Comparison of ENCODE assay signal across 26 cellular contexts in genomic region chr14:24414732-24415420, GRCh38. TPM values are rescaled to one million over a fixed set of nuclear protein-coding genes. Genes with fewer than 3 reads are reported as not detected.
"Had no signal": no experiment of that assay in that cellular context is flagged by ENCODE, and none has a peak within 500 bp of the region (broad histone marks: within the 10 kb centered on the region; RNA-seq: fewer than 3 reads in every experiment).

No MANE protein-coding gene starts in this region.

- DNase-seq: activated CD4-positive, alpha-beta memory T cell treated with anti-CD3 and anti-CD28 coated beads for 36 hours; activated CD4-positive, alpha-beta T cell treated with anti-CD3 and anti-CD28 coated beads for 36 hours; activated CD4-positive, alpha-beta T cell treated with anti-CD3 and anti-CD28 coated beads, Interleukin-2, amount 10 ng/mL, durations not matched to agents 24 days and 14 days; activated CD4-positive, CD25-positive, alpha-beta regulatory T cell; activated CD4-positive, CD25-positive, alpha-beta regulatory T cell treated with anti-CD3 and anti-CD28 coated beads, Interleukin-2, amount 50 U/mL, for 72 hours; activated CD8-positive, alpha-beta memory T cell treated with anti-CD3 and anti-CD28 coated beads, Interleukin-2, amount 10 ng/mL, durations not matched to agents 7 days and 5 days; activated CD8-positive, alpha-beta memory T cell treated with anti-CD3 and anti-CD28 coated beads, Interleukin-2, amount 50 U/mL, for 4 hours; activated CD8-positive, alpha-beta T cell treated with anti-CD3 and anti-CD28 coated beads, Interleukin-2, amount 10 ng/mL, durations not matched to agents 7 days and 5 days; activated gamma-delta T cell; activated naive CD4-positive, alpha-beta T cell; activated naive CD4-positive, alpha-beta T cell treated with anti-CD3 and anti-CD28 coated beads, Interleukin-2, amount 10 ng/mL, durations not matched to agents 7 days and 5 days; activated naive CD8-positive, alpha-beta T cell treated with anti-CD3 and anti-CD28 coated beads, Interleukin-2, amount 10 ng/mL, durations not matched to agents 7 days and 5 days; activated T-cell treated with anti-CD3 and anti-CD28 coated beads, Interleukin-2, amount 50 U/mL, for 1 hour; activated T-cell treated with anti-CD3 and anti-CD28 coated beads, Interleukin-2, amount 50 U/mL, for 48 hours; central memory CD4-positive, alpha-beta T cell; cerebellar nuclear complex; colonic mucosa; effector CD8-positive, alpha-beta T cell; esophagus squamous epithelium; foreskin melanocyte; T-helper 2 cell had no signal

- H3K4me3 Mint-ChIP-seq: activated CD4-positive, alpha-beta memory T cell treated with anti-CD3 and anti-CD28 coated beads for 36 hours; activated CD4-positive, alpha-beta T cell treated with anti-CD3 and anti-CD28 coated beads for 36 hours; activated CD4-positive, alpha-beta T cell treated with anti-CD3 and anti-CD28 coated beads, Interleukin-2, amount 10 ng/mL, durations not matched to agents 24 days and 14 days; activated CD8-positive, alpha-beta memory T cell treated with anti-CD3 and anti-CD28 coated beads, Interleukin-2, amount 10 ng/mL, durations not matched to agents 7 days and 5 days; activated CD8-positive, alpha-beta T cell treated with anti-CD3 and anti-CD28 coated beads, Interleukin-2, amount 10 ng/mL, durations not matched to agents 7 days and 5 days; activated naive CD4-positive, alpha-beta T cell treated with anti-CD3 and anti-CD28 coated beads, Interleukin-2, amount 10 ng/mL, durations not matched to agents 7 days and 5 days; activated naive CD8-positive, alpha-beta T cell treated with anti-CD3 and anti-CD28 coated beads, Interleukin-2, amount 10 ng/mL, durations not matched to agents 7 days and 5 days; activated T-helper 1 cell treated with anti-CD3 and anti-CD28 coated beads, Interleukin-12 subunit alpha, Interleukin-12 subunit beta, Interleukin-2, Interleukin-4 antibody, amounts not matched to agents 30 ng/mL and 10 ng/mL and 1 ng/mL, durations not matched to agents 14 hours and 24 hours and 36 hours; brain had no signal

- H3K36me3 Mint-ChIP-seq: activated CD4-positive, alpha-beta memory T cell treated with anti-CD3 and anti-CD28 coated beads for 36 hours; activated CD8-positive, alpha-beta memory T cell treated with anti-CD3 and anti-CD28 coated beads, Interleukin-2, amount 10 ng/mL, durations not matched to agents 7 days and 5 days; activated naive CD4-positive, alpha-beta T cell treated with anti-CD3 and anti-CD28 coated beads, Interleukin-2, amount 10 ng/mL, durations not matched to agents 7 days and 5 days; activated naive CD4-positive, alpha-beta T cell treated with anti-CD3 and anti-CD28 coated beads, Interleukin-2, amount 50 U/mL, for 72 hours; activated naive CD8-positive, alpha-beta T cell treated with anti-CD3 and anti-CD28 coated beads, Interleukin-2, amount 10 ng/mL, durations not matched to agents 7 days and 5 days had no signal

- H3K27me3 Mint-ChIP-seq: activated CD4-positive, alpha-beta T cell treated with anti-CD3 and anti-CD28 coated beads for 36 hours had no signal

- H3K9me3 Mint-ChIP-seq: activated CD4-positive, alpha-beta memory T cell treated with anti-CD3 and anti-CD28 coated beads for 36 hours; activated CD4-positive, alpha-beta T cell treated with anti-CD3 and anti-CD28 coated beads, Interleukin-2, amount 10 ng/mL, durations not matched to agents 24 days and 14 days; activated naive CD4-positive, alpha-beta T cell treated with anti-CD3 and anti-CD28 coated beads, Interleukin-2, amount 10 ng/mL, durations not matched to agents 7 days and 5 days; activated naive CD4-positive, alpha-beta T cell treated with anti-CD3 and anti-CD28 coated beads, Interleukin-2, amount 50 U/mL, for 72 hours; activated naive CD8-positive, alpha-beta T cell treated with anti-CD3 and anti-CD28 coated beads, Interleukin-2, amount 10 ng/mL, durations not matched to agents 7 days and 5 days; activated T-helper 1 cell treated with anti-CD3 and anti-CD28 coated beads, Interleukin-12 subunit alpha, Interleukin-12 subunit beta, Interleukin-2, Interleukin-4 antibody, amounts not matched to agents 30 ng/mL and 10 ng/mL and 1 ng/mL, durations not matched to agents 14 hours and 24 hours and 36 hours; brain had no signal

- H3K27ac Mint-ChIP-seq: activated CD4-positive, alpha-beta memory T cell treated with anti-CD3 and anti-CD28 coated beads for 36 hours; activated CD4-positive, alpha-beta T cell treated with anti-CD3 and anti-CD28 coated beads for 36 hours; activated CD4-positive, alpha-beta T cell treated with anti-CD3 and anti-CD28 coated beads, Interleukin-2, amount 10 ng/mL, durations not matched to agents 24 days and 14 days; activated CD8-positive, alpha-beta memory T cell treated with anti-CD3 and anti-CD28 coated beads, Interleukin-2, amount 10 ng/mL, durations not matched to agents 7 days and 5 days; activated CD8-positive, alpha-beta T cell treated with anti-CD3 and anti-CD28 coated beads, Interleukin-2, amount 10 ng/mL, durations not matched to agents 7 days and 5 days; activated naive CD4-positive, alpha-beta T cell treated with anti-CD3 and anti-CD28 coated beads, Interleukin-2, amount 10 ng/mL, durations not matched to agents 7 days and 5 days; activated naive CD4-positive, alpha-beta T cell treated with anti-CD3 and anti-CD28 coated beads, Interleukin-2, amount 50 U/mL, for 72 hours; activated naive CD8-positive, alpha-beta T cell treated with anti-CD3 and anti-CD28 coated beads, Interleukin-2, amount 10 ng/mL, durations not matched to agents 7 days and 5 days; activated T-helper 1 cell treated with anti-CD3 and anti-CD28 coated beads, Interleukin-12 subunit alpha, Interleukin-12 subunit beta, Interleukin-2, Interleukin-4 antibody, amounts not matched to agents 30 ng/mL and 10 ng/mL and 1 ng/mL, durations not matched to agents 14 hours and 24 hours and 36 hours had no signal

- H3K4me1 Mint-ChIP-seq: activated CD4-positive, alpha-beta T cell treated with anti-CD3 and anti-CD28 coated beads for 36 hours; activated CD4-positive, alpha-beta T cell treated with anti-CD3 and anti-CD28 coated beads, Interleukin-2, amount 10 ng/mL, durations not matched to agents 24 days and 14 days; activated CD8-positive, alpha-beta memory T cell treated with anti-CD3 and anti-CD28 coated beads, Interleukin-2, amount 10 ng/mL, durations not matched to agents 7 days and 5 days; activated naive CD4-positive, alpha-beta T cell treated with anti-CD3 and anti-CD28 coated beads, Interleukin-2, amount 10 ng/mL, durations not matched to agents 7 days and 5 days; activated naive CD8-positive, alpha-beta T cell treated with anti-CD3 and anti-CD28 coated beads, Interleukin-2, amount 10 ng/mL, durations not matched to agents 7 days and 5 days; brain had no signal

- ATAC-seq: activated CD4-positive, alpha-beta T cell treated with anti-CD3 and anti-CD28 coated beads for 36 hours; activated CD8-positive, alpha-beta memory T cell treated with anti-CD3 and anti-CD28 coated beads, Interleukin-2, amount 10 ng/mL, durations not matched to agents 7 days and 5 days; activated CD8-positive, alpha-beta T cell treated with anti-CD3 and anti-CD28 coated beads, Interleukin-2, amount 10 ng/mL, durations not matched to agents 7 days and 5 days; activated naive CD4-positive, alpha-beta T cell treated with anti-CD3 and anti-CD28 coated beads, Interleukin-2, amount 50 U/mL, for 72 hours; gastroesophageal sphincter had no signal

RNA-seq across cellular contexts. Expression of gene NYNRIN, which starts 16.1 kb away (rescaled TPM):
- total RNA-seq: activated CD4-positive, alpha-beta T cell treated with anti-CD3 and anti-CD28 coated beads, Interleukin-2, amount 10 ng/mL, durations not matched to agents 24 days and 14 days; activated T-helper 1 cell treated with anti-CD3 and anti-CD28 coated beads, Interleukin-12 subunit alpha, Interleukin-12 subunit beta, Interleukin-2, Interleukin-4 antibody, amounts not matched to agents 30 ng/mL and 10 ng/mL and 1 ng/mL, durations not matched to agents 14 hours and 24 hours and 36 hours had no signal

RNA-seq across cellular contexts. Expression of gene NFATC4, which starts 46.9 kb away (rescaled TPM):
- total RNA-seq: activated CD4-positive, alpha-beta memory T cell treated with anti-CD3 and anti-CD28 coated beads for 36 hours; activated CD4-positive, alpha-beta T cell treated with anti-CD3 and anti-CD28 coated beads, Interleukin-2, amount 10 ng/mL, durations not matched to agents 24 days and 14 days; activated CD8-positive, alpha-beta T cell treated with anti-CD3 and anti-CD28 coated beads, Interleukin-2, amount 10 ng/mL, durations not matched to agents 7 days and 5 days; activated naive CD8-positive, alpha-beta T cell treated with anti-CD3 and anti-CD28 coated beads, Interleukin-2, amount 10 ng/mL, durations not matched to agents 7 days and 5 days; activated T-helper 1 cell treated with anti-CD3 and anti-CD28 coated beads, Interleukin-12 subunit alpha, Interleukin-12 subunit beta, Interleukin-2, Interleukin-4 antibody, amounts not matched to agents 30 ng/mL and 10 ng/mL and 1 ng/mL, durations not matched to agents 14 hours and 24 hours and 36 hours; T-helper 1 cell treated with Interleukin-12 subunit alpha and Interleukin-12 subunit beta and Interleukin-4 antibody, amounts not matched to agents 30 ng/mL and 1 ng/mL, for 36 hours had no signal
